In the genomic region with DNA sequence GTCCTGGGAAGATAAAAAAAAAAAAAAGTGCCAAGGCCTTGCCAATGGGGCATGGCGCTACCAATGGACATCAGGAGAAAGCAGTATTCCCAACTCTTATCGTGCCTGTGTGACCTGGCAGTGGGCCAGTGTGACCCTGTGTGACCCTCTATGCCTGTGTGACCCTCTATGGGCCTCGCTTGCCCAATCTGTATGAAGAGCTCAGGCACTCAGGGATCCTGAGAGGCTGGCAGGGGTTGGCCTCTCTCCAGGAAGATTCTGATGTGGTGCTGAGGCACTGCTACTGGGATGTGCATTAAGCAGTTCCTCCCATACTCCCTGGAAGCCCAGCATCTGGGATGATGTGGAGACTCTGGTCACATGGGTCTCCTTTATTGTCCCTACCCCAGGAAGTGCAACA, we compare ENCODE assay signal across 19 cellular contexts.
A peak's percentile ranks its signal among the peaks of the same experiment; 100 is the strongest.
DNase-seq lines count a peak whose midpoint lies in the region; ATAC-seq and TF ChIP-seq lines count a peak whose summit lies in the region.
"Had no signal": no experiment of that assay in that cellular context is flagged by ENCODE, and none has a peak within 500 bp of the region (broad histone marks: within the 10 kb centered on the region; RNA-seq: fewer than 3 reads in every experiment).

No MANE protein-coding gene starts in this region.

- H3K9me3 Mint-ChIP-seq in CD14-positive monocyte: no peaks in the 10 kb centered on the region

- intact Hi-C loops in CD14-positive monocyte (cut with micrococcal nuclease) (no loop called here), posterior vena cava (cut with DNase I) (no loop called here)

- DNase-seq in 8988T (peak; percentile 1), CD14-positive monocyte (ENCODE audit: low spot score) (peak; percentile 22), ecto neural progenitor cell (ENCODE audit: low spot score) (peak; percentile 27), posterior vena cava (ENCODE audit: low spot score) (peak; percentile 28), NCI-H2227 (lab: John Stamatoyannopoulos, UW; ENCODE audit: unreplicated experiment) (no peak)
- DNase-seq: BE2C, DND-41, GF-D8, KBM-7, NCI-H1436 treated with DMSO at 0.1 percent for 48 hours, NCI-H2081, NCI-H226, NCI-H69, PC-9, SK-N-SH had no signal

- H3K36me3 Mint-ChIP-seq in CD14-positive monocyte: peaks cover 0 to 2% of the 10 kb centered on the region in 2 donors

- H3K4me1 Mint-ChIP-seq in CD14-positive monocyte: peaks cover 43% of the 10 kb centered on the region

- ATAC-seq in HG03439 (IDR thresholded peaks at IDR 0.05; ENCODE audit: unreplicated experiment): no peak
- no peak for ATAC-seq in HG03354 (IDR thresholded peaks at IDR 0.05; ENCODE audit: poor library complexity, severe bottlenecking, unreplicated experiment)
- ATAC-seq in HG03095 (IDR thresholded peaks at IDR 0.05; ENCODE audit: unreplicated experiment): no peak
- ATAC-seq: Right ventricle myocardium inferior had no signal

- no peak overlapping the region for H3K4me3 Mint-ChIP-seq in CD14-positive monocyte

- peaks cover 1 to 13% (median 2%) of the 10 kb centered on the region in 3 donors for H3K27me3 Mint-ChIP-seq in CD14-positive monocyte (ENCODE audit: low read depth in 3 of 3)

- H3K27ac Mint-ChIP-seq in CD14-positive monocyte: no peak overlapping the region

- TF ChIP-seq CTCF in CD14-positive monocyte (IDR thresholded peaks at IDR 0.05): no peak
